ENCODE assay signal across 1 cellular context in the genomic region with DNA sequence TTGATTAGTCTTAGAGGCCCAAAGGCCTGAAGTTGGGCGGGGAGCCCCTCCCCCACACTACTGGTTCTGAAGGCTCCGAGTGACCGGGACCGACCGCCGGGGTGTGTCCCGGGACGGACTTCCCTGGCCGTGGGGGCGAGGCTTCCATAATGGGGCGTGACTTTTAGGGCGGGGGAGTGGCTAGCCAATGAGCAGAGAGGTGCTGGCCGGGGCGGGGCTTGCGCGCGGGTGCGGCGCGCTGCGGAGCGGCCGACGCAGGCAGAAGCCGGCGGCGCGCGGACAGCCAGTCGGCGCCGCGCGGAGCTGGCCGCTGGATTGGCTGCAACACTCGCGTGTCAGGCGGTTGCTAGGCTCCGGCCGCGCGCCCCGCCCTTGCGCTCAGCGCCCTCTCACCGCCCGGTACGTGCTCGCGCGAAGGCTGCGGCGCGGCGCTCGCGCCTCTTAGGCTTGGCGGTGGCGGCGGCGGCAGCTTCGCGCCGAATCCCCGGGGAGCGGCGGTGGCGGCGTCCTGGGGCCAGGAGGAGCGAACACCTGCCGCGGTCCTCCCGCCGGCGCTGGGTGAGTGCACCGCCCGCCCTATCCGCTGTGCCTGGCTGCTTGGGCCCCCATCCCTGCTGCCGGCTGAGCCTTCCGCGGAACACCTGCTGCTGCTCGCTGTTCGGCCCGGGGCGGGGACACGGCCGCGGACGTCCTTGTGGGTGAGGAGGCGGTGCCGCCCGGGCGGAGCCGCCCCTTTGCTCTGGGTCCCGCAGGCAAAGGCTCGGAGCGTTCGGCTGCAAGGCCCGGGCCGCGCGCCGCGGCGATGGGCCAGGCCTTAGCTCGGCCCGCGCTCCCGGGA.
TF ChIP-seq lines count a peak whose summit lies in the region.

A gene (plus strand): TSS at position 392 of the 838 bp plus-strand sequence. CDS start 40,268 bp downstream, outside the sequence.

TF ChIP-seq in HepG2, 621 proteins besides CTCF, POLR2A, EP300 and RAD21 (continued from another document and continues in another):
- TF ChIP-seq, protein P1, sequence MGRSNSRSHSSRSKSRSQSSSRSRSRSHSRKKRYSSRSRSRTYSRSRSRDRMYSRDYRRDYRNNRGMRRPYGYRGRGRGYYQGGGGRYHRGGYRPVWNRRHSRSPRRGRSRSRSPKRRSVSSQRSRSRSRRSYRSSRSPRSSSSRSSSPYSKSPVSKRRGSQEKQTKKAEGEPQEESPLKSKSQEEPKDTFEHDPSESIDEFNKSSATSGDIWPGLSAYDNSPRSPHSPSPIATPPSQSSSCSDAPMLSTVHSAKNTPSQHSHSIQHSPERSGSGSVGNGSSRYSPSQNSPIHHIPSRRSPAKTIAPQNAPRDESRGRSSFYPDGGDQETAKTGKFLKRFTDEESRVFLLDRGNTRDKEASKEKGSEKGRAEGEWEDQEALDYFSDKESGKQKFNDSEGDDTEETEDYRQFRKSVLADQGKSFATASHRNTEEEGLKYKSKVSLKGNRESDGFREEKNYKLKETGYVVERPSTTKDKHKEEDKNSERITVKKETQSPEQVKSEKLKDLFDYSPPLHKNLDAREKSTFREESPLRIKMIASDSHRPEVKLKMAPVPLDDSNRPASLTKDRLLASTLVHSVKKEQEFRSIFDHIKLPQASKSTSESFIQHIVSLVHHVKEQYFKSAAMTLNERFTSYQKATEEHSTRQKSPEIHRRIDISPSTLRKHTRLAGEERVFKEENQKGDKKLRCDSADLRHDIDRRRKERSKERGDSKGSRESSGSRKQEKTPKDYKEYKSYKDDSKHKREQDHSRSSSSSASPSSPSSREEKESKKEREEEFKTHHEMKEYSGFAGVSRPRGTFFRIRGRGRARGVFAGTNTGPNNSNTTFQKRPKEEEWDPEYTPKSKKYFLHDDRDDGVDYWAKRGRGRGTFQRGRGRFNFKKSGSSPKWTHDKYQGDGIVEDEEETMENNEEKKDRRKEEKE (IDR thresholded peaks at IDR 0.05): no peak
- 0 out of 2 replicates have a peak, but pooled peaks have one; percentile 37 for TF ChIP-seq ZNF232 (CRISPR knock-in tag; IDR thresholded peaks at IDR 0.05; ENCODE audit: borderline replicate concordance)
- no peak for TF ChIP-seq ZNF251 (CRISPR knock-in tag; IDR thresholded peaks at IDR 0.05)
- TF ChIP-seq, protein P2, sequence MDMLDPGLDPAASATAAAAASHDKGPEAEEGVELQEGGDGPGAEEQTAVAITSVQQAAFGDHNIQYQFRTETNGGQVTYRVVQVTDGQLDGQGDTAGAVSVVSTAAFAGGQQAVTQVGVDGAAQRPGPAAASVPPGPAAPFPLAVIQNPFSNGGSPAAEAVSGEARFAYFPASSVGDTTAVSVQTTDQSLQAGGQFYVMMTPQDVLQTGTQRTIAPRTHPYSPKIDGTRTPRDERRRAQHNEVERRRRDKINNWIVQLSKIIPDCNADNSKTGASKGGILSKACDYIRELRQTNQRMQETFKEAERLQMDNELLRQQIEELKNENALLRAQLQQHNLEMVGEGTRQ (IDR thresholded peaks at IDR 0.05; ENCODE audit: low read depth, low read length): no peak
- TF ChIP-seq, protein P2 (CRISPR knock-in tag; IDR thresholded peaks at IDR 0.05; ENCODE audit: borderline replicate concordance): no peak
- TF ChIP-seq TGIF2 (CRISPR knock-in tag; IDR thresholded peaks at IDR 0.05): 0 out of 2 replicates have a peak, but pooled peaks have one; percentile 31
- TF ChIP-seq MAFF (IDR thresholded peaks at IDR 0.05; ENCODE audit: low read depth, low read length): no peak
- TF ChIP-seq BHLHE40 (IDR thresholded peaks at IDR 0.05; ENCODE audit: low read length): no peak
- peak; percentile 72; the same call in 1 of the 2 replicates for TF ChIP-seq ZNF747 (CRISPR knock-in tag; IDR thresholded peaks at IDR 0.05; ENCODE audit: borderline replicate concordance)
- TF ChIP-seq, protein P3, sequence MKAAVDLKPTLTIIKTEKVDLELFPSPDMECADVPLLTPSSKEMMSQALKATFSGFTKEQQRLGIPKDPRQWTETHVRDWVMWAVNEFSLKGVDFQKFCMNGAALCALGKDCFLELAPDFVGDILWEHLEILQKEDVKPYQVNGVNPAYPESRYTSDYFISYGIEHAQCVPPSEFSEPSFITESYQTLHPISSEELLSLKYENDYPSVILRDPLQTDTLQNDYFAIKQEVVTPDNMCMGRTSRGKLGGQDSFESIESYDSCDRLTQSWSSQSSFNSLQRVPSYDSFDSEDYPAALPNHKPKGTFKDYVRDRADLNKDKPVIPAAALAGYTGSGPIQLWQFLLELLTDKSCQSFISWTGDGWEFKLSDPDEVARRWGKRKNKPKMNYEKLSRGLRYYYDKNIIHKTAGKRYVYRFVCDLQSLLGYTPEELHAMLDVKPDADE (CRISPR knock-in tag; IDR thresholded peaks at IDR 0.05): no peak
- TF ChIP-seq FOXM1 (CRISPR knock-in tag; IDR thresholded peaks at IDR 0.05): 0 out of 2 replicates have a peak, but pooled peaks have one; percentile 20
- TF ChIP-seq, protein P4, sequence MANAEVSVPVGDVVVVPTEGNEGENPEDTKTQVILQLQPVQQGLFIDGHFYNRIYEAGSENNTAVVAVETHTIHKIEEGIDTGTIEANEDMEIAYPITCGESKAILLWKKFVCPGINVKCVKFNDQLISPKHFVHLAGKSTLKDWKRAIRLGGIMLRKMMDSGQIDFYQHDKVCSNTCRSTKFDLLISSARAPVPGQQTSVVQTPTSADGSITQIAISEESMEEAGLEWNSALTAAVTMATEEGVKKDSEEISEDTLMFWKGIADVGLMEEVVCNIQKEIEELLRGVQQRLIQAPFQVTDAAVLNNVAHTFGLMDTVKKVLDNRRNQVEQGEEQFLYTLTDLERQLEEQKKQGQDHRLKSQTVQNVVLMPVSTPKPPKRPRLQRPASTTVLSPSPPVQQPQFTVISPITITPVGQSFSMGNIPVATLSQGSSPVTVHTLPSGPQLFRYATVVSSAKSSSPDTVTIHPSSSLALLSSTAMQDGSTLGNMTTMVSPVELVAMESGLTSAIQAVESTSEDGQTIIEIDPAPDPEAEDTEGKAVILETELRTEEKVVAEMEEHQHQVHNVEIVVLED (CRISPR knock-in tag; IDR thresholded peaks at IDR 0.05; ENCODE audit: borderline replicate concordance): peak; percentile 78
- no peak; the same call in 1 of the 2 replicates for TF ChIP-seq ZFP82 (CRISPR knock-in tag; IDR thresholded peaks at IDR 0.05; ENCODE audit: borderline replicate concordance)
- TF ChIP-seq, protein P5, sequence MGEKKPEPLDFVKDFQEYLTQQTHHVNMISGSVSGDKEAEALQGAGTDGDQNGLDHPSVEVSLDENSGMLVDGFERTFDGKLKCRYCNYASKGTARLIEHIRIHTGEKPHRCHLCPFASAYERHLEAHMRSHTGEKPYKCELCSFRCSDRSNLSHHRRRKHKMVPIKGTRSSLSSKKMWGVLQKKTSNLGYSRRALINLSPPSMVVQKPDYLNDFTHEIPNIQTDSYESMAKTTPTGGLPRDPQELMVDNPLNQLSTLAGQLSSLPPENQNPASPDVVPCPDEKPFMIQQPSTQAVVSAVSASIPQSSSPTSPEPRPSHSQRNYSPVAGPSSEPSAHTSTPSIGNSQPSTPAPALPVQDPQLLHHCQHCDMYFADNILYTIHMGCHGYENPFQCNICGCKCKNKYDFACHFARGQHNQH (CRISPR knock-in tag; IDR thresholded peaks at IDR 0.05): no peak; the same call in none of the 2 replicates
- 0 out of 2 replicates have a peak, but pooled peaks have one; percentile 28 for TF ChIP-seq FOXA3 (CRISPR knock-in tag; IDR thresholded peaks at IDR 0.05)
- 0 out of 2 replicates have a peak, but pooled peaks have one; percentile 22 for TF ChIP-seq TP53 (CRISPR knock-in tag; conservative IDR thresholded peaks at IDR 0.05)
- TF ChIP-seq, protein P6, sequence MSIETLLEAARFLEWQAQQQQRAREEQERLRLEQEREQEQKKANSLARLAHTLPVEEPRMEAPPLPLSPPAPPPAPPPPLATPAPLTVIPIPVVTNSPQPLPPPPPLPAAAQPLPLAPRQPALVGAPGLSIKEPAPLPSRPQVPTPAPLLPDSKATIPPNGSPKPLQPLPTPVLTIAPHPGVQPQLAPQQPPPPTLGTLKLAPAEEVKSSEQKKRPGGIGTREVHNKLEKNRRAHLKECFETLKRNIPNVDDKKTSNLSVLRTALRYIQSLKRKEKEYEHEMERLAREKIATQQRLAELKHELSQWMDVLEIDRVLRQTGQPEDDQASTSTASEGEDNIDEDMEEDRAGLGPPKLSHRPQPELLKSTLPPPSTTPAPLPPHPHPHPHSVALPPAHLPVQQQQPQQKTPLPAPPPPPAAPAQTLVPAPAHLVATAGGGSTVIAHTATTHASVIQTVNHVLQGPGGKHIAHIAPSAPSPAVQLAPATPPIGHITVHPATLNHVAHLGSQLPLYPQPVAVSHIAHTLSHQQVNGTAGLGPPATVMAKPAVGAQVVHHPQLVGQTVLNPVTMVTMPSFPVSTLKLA (IDR thresholded peaks at IDR 0.05): no peak
- peak; percentile 63; the same call in 1 of the 2 replicates for TF ChIP-seq NFYB (CRISPR knock-in tag; IDR thresholded peaks at IDR 0.05)
- TF ChIP-seq ZC3H4 (CRISPR knock-in tag; IDR thresholded peaks at IDR 0.05; ENCODE audit: borderline replicate concordance): no peak
- no peak for TF ChIP-seq HMGA1 (CRISPR knock-in tag; conservative IDR thresholded peaks at IDR 0.05)
- no peak for TF ChIP-seq ZNF484 (CRISPR knock-in tag; IDR thresholded peaks at IDR 0.05; ENCODE audit: borderline replicate concordance, low read depth)
- peak; percentile 81 for TF ChIP-seq ZNF225 (CRISPR knock-in tag; IDR thresholded peaks at IDR 0.05)
- TF ChIP-seq ZNF138 (CRISPR knock-in tag; IDR thresholded peaks at IDR 0.05; ENCODE audit: low read depth): peak; percentile 93
- TF ChIP-seq HOXA9 (CRISPR knock-in tag; IDR thresholded peaks at IDR 0.05; ENCODE audit: borderline replicate concordance): no peak; the same call in 1 of the 2 replicates
- TF ChIP-seq NBN (conservative IDR thresholded peaks at IDR 0.05): no peak
- no peak; the same call in none of the 2 replicates for TF ChIP-seq FOXC1 (CRISPR knock-in tag; IDR thresholded peaks at IDR 0.05; ENCODE audit: borderline replicate concordance)
- TF ChIP-seq ZZZ3 (CRISPR knock-in tag; IDR thresholded peaks at IDR 0.05; ENCODE audit: borderline replicate concordance): no peak
- TF ChIP-seq ZNF205 (CRISPR knock-in tag; IDR thresholded peaks at IDR 0.05): 0 out of 2 replicates have a peak, but pooled peaks have one; percentile 49
- TF ChIP-seq ATAD3A (CRISPR knock-in tag; IDR thresholded peaks at IDR 0.05): no peak
- peak; percentile 84; the same call in 1 of the 2 replicates for TF ChIP-seq SNAPC2 (CRISPR knock-in tag; IDR thresholded peaks at IDR 0.05)
- TF ChIP-seq, protein P7, sequence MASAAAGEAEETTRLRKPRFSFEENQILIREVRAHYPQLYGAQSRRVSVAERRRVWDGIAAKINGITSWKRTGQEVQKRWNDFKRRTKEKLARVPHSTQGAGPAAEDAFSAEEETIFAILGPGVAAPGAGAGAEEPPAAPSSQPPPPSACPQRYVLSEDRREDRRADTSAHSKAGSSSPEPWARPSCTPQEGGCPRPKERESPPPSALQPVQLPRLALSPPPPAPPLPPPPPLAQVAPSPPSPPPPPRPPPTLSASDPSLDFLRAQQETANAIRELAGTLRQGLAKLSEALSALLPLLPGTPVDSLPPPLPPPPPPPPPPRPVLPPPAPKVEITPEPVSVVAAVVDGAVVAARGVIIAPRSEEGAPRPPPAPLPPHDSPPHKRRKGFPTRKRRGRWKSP (CRISPR knock-in tag; IDR thresholded peaks at IDR 0.05): peak; percentile 90
- TF ChIP-seq HES4 (CRISPR knock-in tag; IDR thresholded peaks at IDR 0.05; ENCODE audit: borderline replicate concordance): peak; percentile 45; the same call in 1 of the 2 replicates
- peak; percentile 88 for TF ChIP-seq RFX5 (IDR thresholded peaks at IDR 0.05; ENCODE audit: low read depth, low read length)
- no peak; the same call in 1 of the 2 replicates for TF ChIP-seq HOXA5 (CRISPR knock-in tag; IDR thresholded peaks at IDR 0.05)
- no peak for TF ChIP-seq ATF7 (IDR thresholded peaks at IDR 0.05)
- no peak for TF ChIP-seq ATF7 (CRISPR knock-in tag; IDR thresholded peaks at IDR 0.05)
- no peak for TF ChIP-seq MATR3 (CRISPR knock-in tag; IDR thresholded peaks at IDR 0.05)
- no peak for TF ChIP-seq ZNF788 (CRISPR knock-in tag; IDR thresholded peaks at IDR 0.05; ENCODE audit: borderline replicate concordance)
- TF ChIP-seq, protein P8, sequence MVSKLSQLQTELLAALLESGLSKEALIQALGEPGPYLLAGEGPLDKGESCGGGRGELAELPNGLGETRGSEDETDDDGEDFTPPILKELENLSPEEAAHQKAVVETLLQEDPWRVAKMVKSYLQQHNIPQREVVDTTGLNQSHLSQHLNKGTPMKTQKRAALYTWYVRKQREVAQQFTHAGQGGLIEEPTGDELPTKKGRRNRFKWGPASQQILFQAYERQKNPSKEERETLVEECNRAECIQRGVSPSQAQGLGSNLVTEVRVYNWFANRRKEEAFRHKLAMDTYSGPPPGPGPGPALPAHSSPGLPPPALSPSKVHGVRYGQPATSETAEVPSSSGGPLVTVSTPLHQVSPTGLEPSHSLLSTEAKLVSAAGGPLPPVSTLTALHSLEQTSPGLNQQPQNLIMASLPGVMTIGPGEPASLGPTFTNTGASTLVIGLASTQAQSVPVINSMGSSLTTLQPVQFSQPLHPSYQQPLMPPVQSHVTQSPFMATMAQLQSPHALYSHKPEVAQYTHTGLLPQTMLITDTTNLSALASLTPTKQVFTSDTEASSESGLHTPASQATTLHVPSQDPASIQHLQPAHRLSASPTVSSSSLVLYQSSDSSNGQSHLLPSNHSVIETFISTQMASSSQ (IDR thresholded peaks at IDR 0.05; ENCODE audit: low read depth): no peak
- TF ChIP-seq, protein P8 (CRISPR knock-in tag; IDR thresholded peaks at IDR 0.05; ENCODE audit: borderline replicate concordance): no peak; the same call in 1 of the 2 replicates
- TF ChIP-seq CBX1 (IDR thresholded peaks at IDR 0.05; ENCODE audit: low read depth): no peak
- TF ChIP-seq, protein P9, sequence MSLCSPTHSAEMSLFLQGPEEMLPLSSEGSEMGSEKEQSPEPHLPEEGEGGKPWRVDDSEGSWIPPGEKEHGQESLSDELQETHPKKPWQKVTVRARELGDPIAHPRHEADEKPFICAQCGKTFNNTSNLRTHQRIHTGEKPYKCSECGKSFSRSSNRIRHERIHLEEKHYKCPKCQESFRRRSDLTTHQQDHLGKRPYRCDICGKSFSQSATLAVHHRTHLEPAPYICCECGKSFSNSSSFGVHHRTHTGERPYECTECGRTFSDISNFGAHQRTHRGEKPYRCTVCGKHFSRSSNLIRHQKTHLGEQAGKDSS (CRISPR knock-in tag; IDR thresholded peaks at IDR 0.05; ENCODE audit: borderline replicate concordance, low read depth): no peak
